Comparison of ENCODE assay signal across 15 cellular contexts in genomic region chr6:51398793-51399192, GRCh38.
DNase-seq lines count a peak whose midpoint lies in the region; ATAC-seq and TF ChIP-seq lines count a peak whose summit lies in the region.
"Had no signal": no experiment of that assay in that cellular context is flagged by ENCODE, and none has a peak within 500 bp of the region (broad histone marks: within the 10 kb centered on the region; RNA-seq: fewer than 3 reads in every experiment).

No MANE protein-coding gene starts in this region.

- H3K27me3 ChIP-seq in foreskin keratinocyte (no peaks in the 10 kb centered on the region), Peyer's patch (no peaks in the 10 kb centered on the region)
- H3K27me3 ChIP-seq: ovary had no signal

- H3K27ac ChIP-seq in foreskin keratinocyte (no peak overlapping the region), Peyer's patch (no peak overlapping the region)
- H3K27ac ChIP-seq: GM23248, ovary had no signal

- no peaks in the 10 kb centered on the region for H3K36me3 ChIP-seq in Peyer's patch
- H3K36me3 ChIP-seq: ovary had no signal

- peak; percentile 79 for DNase-seq in NCI-H748 (lab: John Stamatoyannopoulos, UW; ENCODE audit: unreplicated experiment)
- DNase-seq in NCI-H748 treated with DMSO at 0.1 percent for 48 hours (lab: John Stamatoyannopoulos, UW), result no peak
- DNase-seq in NB4 (ENCODE audit: low read depth), result peak; percentile 3
- DNase-seq in foreskin keratinocyte, result no peak
- no peak for DNase-seq in NCI-H187 (lab: John Stamatoyannopoulos, UW)
- no peak for DNase-seq in Peyer's patch
- no peak for DNase-seq in cortex of kidney (lab: John Stamatoyannopoulos, UW)
- DNase-seq: activated CD8-positive, alpha-beta memory T cell treated with anti-CD3 and anti-CD28 coated beads for 24 hours; cerebellar nuclear complex; DND-41; NCI-H526 treated with DMSO at 0.1 percent for 48 hours; ovary; T-cell had no signal

- no peak for TF ChIP-seq CTCF in NB4 (IDR thresholded peaks at IDR 0.05; ENCODE audit: low read depth, low read length)
- no peak for TF ChIP-seq CTCF in foreskin keratinocyte (conservative IDR thresholded peaks at IDR 0.05)
- no peak for TF ChIP-seq CTCF in Peyer's patch (IDR thresholded peaks at IDR 0.05)

- no peaks in the 10 kb centered on the region for H3K4me1 ChIP-seq in foreskin keratinocyte
- H3K4me1 ChIP-seq in Peyer's patch, result no peaks in the 10 kb centered on the region

- peak; percentile 17 for ATAC-seq in HG02759 (IDR thresholded peaks at IDR 0.05; ENCODE audit: unreplicated experiment)
- ATAC-seq in foreskin keratinocyte, result peak; percentile 50
- ATAC-seq: T-cell had no signal

- TF ChIP-seq POLR2A in NB4 (IDR thresholded peaks at IDR 0.05; ENCODE audit: extremely low read depth, insufficient read length) (no peak), Peyer's patch (IDR thresholded peaks at IDR 0.05) (no peak)

- H3K4me3 ChIP-seq in NB4 (ENCODE audit: low read depth, low read length), result no peak overlapping the region
- no peak overlapping the region for H3K4me3 ChIP-seq in Peyer's patch
- H3K4me3 ChIP-seq: GM23248, ovary had no signal

- H3K9me3 ChIP-seq in Peyer's patch, result no peaks in the 10 kb centered on the region
- H3K9me3 ChIP-seq: ovary had no signal

Comparison
In these comparisons a context has a peak if more than half of its experiments do, and no peak if none do; other contexts are left out.
1. DNase-seq: peak in NCI-H748 (single experiment) and NB4 (single experiment); none in NCI-H748 treated with DMSO at 0.1 percent for 48 hours (single experiment), foreskin keratinocyte (0 of 2), NCI-H187 (0 of 2), Peyer's patch (0 of 3) and cortex of kidney (single experiment).